ENCODE assay signal across 9 cellular contexts in genomic region chr19:2720777-2721569, GRCh38. TPM values are rescaled to one million over a fixed set of nuclear protein-coding genes. Genes with fewer than 3 reads are reported as not detected.
DNase-seq lines count a peak whose midpoint lies in the region; ATAC-seq and TF ChIP-seq lines count a peak whose summit lies in the region.
"Had no signal": no experiment of that assay in that cellular context is flagged by ENCODE, and none has a peak within 500 bp of the region (broad histone marks: within the 10 kb centered on the region; RNA-seq: fewer than 3 reads in every experiment).

Gene DIRAS1 (minus strand): TSS chr19:2721372. CDS start chr19:2717806, 3,566 bp downstream.

- 0 to 1% methylated on average over 22 to 37 of the region's 100 CpGs for WGBS in lower leg skin, 2 donors
- WGBS in urinary bladder, result 1% methylated on average over 91 of the region's 100 CpGs

- H3K4me3 Mint-ChIP-seq in activated T-cell treated with anti-CD3 and anti-CD28 coated beads, Interleukin-2, amount 50 U/mL, for 72 hours, result peak within 1 kb of the TSS; percentile 51 to 62
- no peak within 1 kb of the TSS for H3K4me3 Mint-ChIP-seq in MCF 10A (ENCODE audit: unreplicated experiment)

- peak; percentile 31 to 38 for ATAC-seq in activated T-cell treated with anti-CD3 and anti-CD28 coated beads, Interleukin-2, amount 50 U/mL, for 72 hours (replicated peaks in 1 of 2)
- ATAC-seq in GM21390 (IDR thresholded peaks at IDR 0.05; ENCODE audit: unreplicated experiment) (no peak), HG03025 (IDR thresholded peaks at IDR 0.05; ENCODE audit: low FRiP score, unreplicated experiment) (no peak)

- TF ChIP-seq CTCF in MCF 10A (IDR thresholded peaks at IDR 0.05; ENCODE audit: unreplicated experiment) (no peak), lower leg skin (IDR thresholded peaks at IDR 0.05) (no peak)

- peaks cover 0 to under 1% of the 10 kb centered on the region in 2 donors for H3K9me3 Mint-ChIP-seq in activated T-cell treated with anti-CD3 and anti-CD28 coated beads, Interleukin-2, amount 50 U/mL, for 72 hours
- peaks cover 2% of the 10 kb centered on the region for H3K9me3 Mint-ChIP-seq in MCF 10A (ENCODE audit: unreplicated experiment)

- H3K4me1 Mint-ChIP-seq in activated T-cell treated with anti-CD3 and anti-CD28 coated beads, Interleukin-2, amount 50 U/mL, for 72 hours (ENCODE audit: low read depth), result peaks cover 4% of the 10 kb centered on the region
- H3K4me1 Mint-ChIP-seq in MCF 10A (ENCODE audit: insufficient read depth, unreplicated experiment), result no peaks in the 10 kb centered on the region

- intact Hi-C loops in MCF 10A (cut with micrococcal nuclease) (no loop called here), lower leg skin (cut with DNase I; ENCODE audit: low total_unique reads) (no loop called here)

- no peaks in the 10 kb centered on the region for H3K36me3 ChIP-seq in urinary bladder (ENCODE audit: insufficient read depth)

- no peak for DNase-seq in activated T-cell treated with anti-CD3 and anti-CD28 coated beads, Interleukin-2, amount 50 U/mL, for 72 hours
- DNase-seq in activated T-cell treated with anti-CD3 and anti-CD28 coated beads for 4 hours, result no peak
- DNase-seq in MCF 10A (ENCODE audit: unreplicated experiment), result no peak
- no peak for DNase-seq in lower leg skin (ENCODE audit: low spot score in 2 of 2)
- DNase-seq in NCI-H510A (lab: John Stamatoyannopoulos, UW), result no peak
- DNase-seq: activated CD4-positive, alpha-beta T cell treated with anti-CD3 and anti-CD28 coated beads for 48 hours had no signal

- H3K27ac ChIP-seq in urinary bladder (ENCODE audit: low read depth), result no peak within 1 kb of the TSS

- H3K27me3 Mint-ChIP-seq in activated T-cell treated with anti-CD3 and anti-CD28 coated beads, Interleukin-2, amount 50 U/mL, for 72 hours (ENCODE audit: low read depth), result peaks cover 16% of the 10 kb centered on the region
- H3K27me3 Mint-ChIP-seq in MCF 10A (ENCODE audit: insufficient read depth, unreplicated experiment), result no peaks in the 10 kb centered on the region

- BruUV-seq in MCF 10A (replicated peaks; lab: Mats Ljungman, UMichigan), result no TSS peak

- peak within 1 kb of the TSS; percentile 12 for H3K4me3 ChIP-seq in lower leg skin (ENCODE audit: low read depth, poor library complexity, severe bottlenecking)
- peak within 1 kb of the TSS; percentile 54 for H3K4me3 ChIP-seq in urinary bladder (ENCODE audit: low read depth, low read length)

- H3K27ac Mint-ChIP-seq in activated T-cell treated with anti-CD3 and anti-CD28 coated beads, Interleukin-2, amount 50 U/mL, for 72 hours, result no peak within 1 kb of the TSS
- H3K27ac Mint-ChIP-seq in MCF 10A (ENCODE audit: low read depth, unreplicated experiment), result peak within 1 kb of the TSS; percentile 27

- CTCF ChIA-PET in MCF 10A (lab: Yijun Ruan, JAX), result no interaction called here

- TF ChIP-seq POLR2A in lower leg skin (IDR thresholded peaks at IDR 0.05), result no peak

- POLR2A ChIA-PET in MCF 10A (lab: Yijun Ruan, JAX), result no interaction called here

- no peaks in the 10 kb centered on the region for H3K36me3 Mint-ChIP-seq in activated T-cell treated with anti-CD3 and anti-CD28 coated beads, Interleukin-2, amount 50 U/mL, for 72 hours (ENCODE audit: insufficient read depth in 2 of 2)
- H3K36me3 Mint-ChIP-seq in MCF 10A (ENCODE audit: insufficient read depth, unreplicated experiment), result no peaks in the 10 kb centered on the region

- H3K4me1 ChIP-seq in urinary bladder (ENCODE audit: insufficient read depth), result no peaks in the 10 kb centered on the region

RNA-seq across cellular contexts. Expression of gene DIRAS1, which starts in this region (rescaled TPM):
- under 1 TPM; 0.32 to 0.55 TPM for total RNA-seq in activated T-cell treated with anti-CD3 and anti-CD28 coated beads, Interleukin-2, amount 50 U/mL, for 72 hours
- total RNA-seq in MCF 10A (2022), result 0.37 and 0.74 TPM in 2 replicates
- total RNA-seq in lower leg skin, result 1 to 10 TPM in 3 of 4 donors, under 1 TPM in 1; 0.46 to 6.1 (median 3.4) TPM
- total RNA-seq in urinary bladder, result 3.2 TPM
- polyA plus RNA-seq in urinary bladder, result 13.3 TPM

Comparison
In these comparisons a context has a peak if more than half of its experiments do, and no peak if none do; other contexts are left out.
1. Peak in ATAC-seq in activated T-cell treated with anti-CD3 and anti-CD28 coated beads, Interleukin-2, amount 50 U/mL, for 72 hours; RNA of the gene not detected or under 1 TPM.